ENCODE assay signal across 1 cellular context in genomic region chrX:150482537-150483217, GRCh38.
TF ChIP-seq lines count a peak whose summit lies in the region.

No MANE protein-coding gene starts in this region.

TF ChIP-seq in K562, 482 proteins besides CTCF, POLR2A, EP300 and RAD21 (continued from another document):
- peak; percentile 82 for TF ChIP-seq ATF3 (IDR thresholded peaks at IDR 0.05)
- no peak for TF ChIP-seq ATF3 (CRISPR knock-in tag; conservative IDR thresholded peaks at IDR 0.05)
